ENCODE assay signal across 10 cellular contexts in genomic region chr15:73691398-73691797, GRCh38. TPM values are rescaled to one million over a fixed set of nuclear protein-coding genes. Genes with fewer than 3 reads are reported as not detected.
DNase-seq lines count a peak whose midpoint lies in the region; ATAC-seq, FAIRE-seq and TF ChIP-seq lines count a peak whose summit lies in the region.
"Had no signal": no experiment of that assay in that cellular context is flagged by ENCODE, and none has a peak within 500 bp of the region (broad histone marks: within the 10 kb centered on the region; RNA-seq: fewer than 3 reads in every experiment).

No MANE protein-coding gene starts in this region.

- H3K27me3 ChIP-seq in bronchial epithelial cell (ENCODE audit: control insufficient read depth, insufficient read depth, low read length), result no peaks in the 10 kb centered on the region
- H3K27me3 ChIP-seq in thoracic aorta (replicated peaks; ENCODE audit: insufficient read depth), result no peaks in the 10 kb centered on the region

- no peak for TF ChIP-seq CTCF in bronchial epithelial cell (IDR thresholded peaks at IDR 0.05; ENCODE audit: insufficient read depth, low read length, severe bottlenecking)
- TF ChIP-seq CTCF in thoracic aorta (IDR thresholded peaks at IDR 0.05), result no peak

- H3K4me1 ChIP-seq in thoracic aorta (ENCODE audit: control insufficient read depth in 1 of 2, low read depth in 2 of 2), result peaks cover 36 to 75% of the 10 kb centered on the region in 2 donors

- DNase-seq in NCI-H82 (lab: John Stamatoyannopoulos, UW) (peak; percentile 46), NCI-H82 treated with DMSO at 0.1 percent for 48 hours (lab: John Stamatoyannopoulos, UW; ENCODE audit: unreplicated experiment) (no peak), bronchial epithelial cell (ENCODE audit: low read depth) (peak; percentile 76), islet precursor cell (peak; percentile 94), thoracic aorta (ENCODE audit: low spot score) (peak; percentile 57), cerebellum (ENCODE audit: low spot score) (no peak)
- DNase-seq: activated CD8-positive, alpha-beta memory T cell treated with anti-CD3 and anti-CD28 coated beads, Interleukin-2, amount 50 U/mL, for 4 hours had no signal

- no peaks in the 10 kb centered on the region for H3K9me3 ChIP-seq in thoracic aorta

- H3K36me3 ChIP-seq in bronchial epithelial cell (ENCODE audit: control insufficient read depth, insufficient read depth, low read length) (no peaks in the 10 kb centered on the region), thoracic aorta (no peaks in the 10 kb centered on the region)

- ATAC-seq in thoracic aorta (ENCODE audit: insufficient number of reproducible peaks, low FRiP score, low read depth) (no peak), HG03108 (IDR thresholded peaks at IDR 0.05; ENCODE audit: unreplicated experiment) (no peak), GM21447 (IDR thresholded peaks at IDR 0.05; ENCODE audit: unreplicated experiment) (no peak)

- H3K4me3 ChIP-seq in bronchial epithelial cell (ENCODE audit: low read depth, low read length), result no peak overlapping the region
- H3K4me3 ChIP-seq in thoracic aorta, result no peak overlapping the region

- no peak overlapping the region for H3K27ac ChIP-seq in thoracic aorta

- no peak for FAIRE-seq in bronchial epithelial cell (lab: Jason Lieb, UNC)
- FAIRE-seq: A204.1 had no signal

RNA-seq across cellular contexts. Expression of gene CD276, which starts 7.2 kb away (rescaled TPM):
- total RNA-seq in bronchial epithelial cell (14.5 and 21.9 TPM in 2 replicates), thoracic aorta (10 to 100 TPM; 47.4 to 67.6 TPM), cerebellum (39.6 TPM)

RNA-seq across cellular contexts. Expression of gene NPTN, which starts 58.2 kb away (rescaled TPM):
- 62.1 and 69.4 TPM in 2 replicates for total RNA-seq in bronchial epithelial cell
- total RNA-seq in thoracic aorta, result 100 to 1,000 TPM; 247 to 250 TPM
- total RNA-seq in cerebellum, result 122 TPM

Comparison
In these comparisons a context has a peak if more than half of its experiments do, and no peak if none do; other contexts are left out.
1. DNase-seq: peak in NCI-H82 (single experiment), bronchial epithelial cell (single experiment), islet precursor cell (single experiment) and thoracic aorta (single experiment); none in NCI-H82 treated with DMSO at 0.1 percent for 48 hours (single experiment) and cerebellum (single experiment).